In the genomic region with DNA sequence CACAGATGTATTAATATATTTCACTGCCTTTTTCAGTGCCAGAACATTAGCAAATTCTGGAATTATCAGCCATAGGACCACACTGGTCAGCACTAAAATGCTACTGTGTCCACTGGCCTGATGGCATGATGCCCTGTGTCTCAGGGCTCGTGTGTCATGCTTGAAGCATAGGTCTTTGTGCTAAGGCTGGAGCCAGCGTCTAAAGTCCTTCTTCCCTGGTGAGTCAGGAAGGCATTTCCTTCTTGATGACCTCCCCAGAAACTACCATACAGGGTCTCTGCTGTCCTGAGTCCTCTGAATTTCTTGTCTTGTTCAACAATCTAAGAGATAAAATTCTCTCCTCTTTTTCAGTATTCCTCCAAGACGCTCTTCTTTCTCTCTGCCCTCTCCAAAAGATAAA, we compare ENCODE assay signal across 20 cellular contexts.
DNase-seq lines count a peak whose midpoint lies in the region; ATAC-seq and TF ChIP-seq lines count a peak whose summit lies in the region.
"Had no signal": no experiment of that assay in that cellular context is flagged by ENCODE, and none has a peak within 500 bp of the region (broad histone marks: within the 10 kb centered on the region; RNA-seq: fewer than 3 reads in every experiment).

No MANE protein-coding gene starts in this region.

- ATAC-seq in GM21526 (IDR thresholded peaks at IDR 0.05; ENCODE audit: low FRiP score, unreplicated experiment): no peak
- ATAC-seq: heart left ventricle; stimulated activated naive B cell treated with anti-CD40 and anti-IgM and Interleukin-4, amounts not matched to agents 10 μg/mL and 1 μg/mL and 100 μg/mL, for 72 hours had no signal

- DNase-seq in A172 (ENCODE audit: low spot score) (peak; percentile 55), HCEC 1CT (peak; percentile 64), amniotic epithelial cell (ENCODE audit: low read depth) (peak; percentile 2), foreskin fibroblast (peak; percentile 66 to 72), GM19238 (ENCODE audit: insufficient read length, low spot score) (no peak), MV-4-11 (lab: John Stamatoyannopoulos, UW) (no peak), NCI-H2227 treated with DMSO at 0.1 percent for 48 hours (lab: John Stamatoyannopoulos, UW) (no peak)
- DNase-seq: activated CD4-positive, alpha-beta T cell treated with anti-CD3 and anti-CD28 coated beads for 1 hour; activated gamma-delta T cell; CD4-positive, alpha-beta T cell; colonic mucosa; DMS79; heart left ventricle; islet precursor cell; NCI-H2029 treated with DMSO at 0.1 percent for 48 hours; NCI-H524 treated with DMSO at 0.1 percent for 48 hours; stimulated activated naive B cell treated with anti-CD40 and anti-IgM and Interleukin-4, amounts not matched to agents 10 μg/mL and 1 μg/mL and 100 μg/mL, for 72 hours; T1000; transverse colon had no signal

- no peak overlapping the region for H3K4me3 ChIP-seq in foreskin fibroblast (ENCODE audit: low read depth in 1 of 2, low read length in 2 of 2)
- H3K4me3 ChIP-seq: colonic mucosa, heart left ventricle, transverse colon had no signal

- TF ChIP-seq CTCF in foreskin fibroblast (IDR thresholded peaks at IDR 0.05; ENCODE audit: low read depth, low read length): no peak

Comparison
In these comparisons a context has a peak if more than half of its experiments do, and no peak if none do; other contexts are left out.
1. DNase-seq: peak in A172 (single experiment), HCEC 1CT (single experiment), amniotic epithelial cell (single experiment) and foreskin fibroblast (2 of 2); none in GM19238 (single experiment), MV-4-11 (single experiment) and NCI-H2227 treated with DMSO at 0.1 percent for 48 hours (single experiment).